ENCODE assay signal across 13 cellular contexts in the genomic region with DNA sequence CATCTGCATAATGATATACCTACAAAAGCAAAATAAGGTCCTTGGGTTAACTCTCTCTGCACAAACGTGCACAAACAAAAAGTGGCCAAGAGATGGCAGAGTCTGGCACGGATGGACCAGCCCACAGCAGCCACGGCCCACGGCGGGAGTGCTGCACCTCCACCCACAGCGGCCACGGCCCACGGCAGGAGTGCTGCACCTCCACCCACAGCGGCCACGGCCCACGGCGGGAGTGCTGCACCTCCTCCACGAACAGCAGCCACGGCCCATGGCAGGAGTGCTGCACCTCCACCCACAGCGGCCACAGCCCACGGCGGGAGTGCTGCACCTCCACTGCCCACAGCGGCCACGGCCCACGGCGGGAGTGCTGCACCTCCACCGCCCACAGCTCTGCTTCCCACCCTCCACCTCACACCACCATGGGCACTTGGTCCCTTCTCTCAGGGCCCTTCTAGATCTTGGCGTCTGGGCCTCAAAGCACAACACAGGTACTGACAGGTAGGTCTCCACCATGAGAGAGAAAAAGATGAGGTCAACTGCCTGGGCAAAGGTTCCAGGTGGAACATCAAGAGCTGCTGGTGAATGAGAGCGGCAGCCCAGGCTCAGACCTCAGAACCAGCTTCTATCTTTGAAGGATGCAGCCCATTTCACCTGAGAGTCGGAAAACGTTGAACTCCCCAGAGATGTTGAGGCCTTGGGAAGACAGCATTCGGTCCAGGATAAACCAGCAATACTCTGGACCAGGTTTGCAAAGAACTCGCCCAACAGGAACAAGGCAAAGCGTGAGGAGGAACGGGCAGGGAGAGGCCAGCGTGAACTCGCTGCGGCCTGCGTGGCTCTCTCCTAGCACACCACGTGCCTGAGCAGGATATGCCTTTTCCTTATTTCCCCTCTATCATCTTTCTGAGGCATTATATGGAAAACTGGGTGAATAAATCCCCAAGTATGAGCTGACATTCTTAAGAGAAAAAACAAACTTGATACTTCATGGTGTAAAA.
DNase-seq lines count a peak whose midpoint lies in the region; ATAC-seq and TF ChIP-seq lines count a peak whose summit lies in the region.
"Had no signal": no experiment of that assay in that cellular context is flagged by ENCODE, and none has a peak within 500 bp of the region (broad histone marks: within the 10 kb centered on the region; RNA-seq: fewer than 3 reads in every experiment).

No MANE protein-coding gene starts in this region.

- peaks cover 38% of the 10 kb centered on the region for H3K4me1 Mint-ChIP-seq in mesothelial cell of epicardium
- peaks cover 73% of the 10 kb centered on the region for H3K4me1 Mint-ChIP-seq in stimulated activated memory B cell treated with anti-CD40 and anti-IgM and Interleukin-4, amounts not matched to agents 10 μg/mL and 1 μg/mL and 100 μg/mL, for 72 hours

- H3K4me3 ChIP-seq in BLaER1 treated with 17β-estradiol and CSF1 and Interleukin-3, amounts not matched to agents 10 nM and 100 nM: no peak overlapping the region
- H3K4me3 ChIP-seq in HEK293 (ENCODE audit: low read depth, low read length) (no peak overlapping the region), body of pancreas (no peak overlapping the region)
- H3K4me3 ChIP-seq: coronary artery had no signal

- H3K27me3 ChIP-seq in BLaER1 treated with 17β-estradiol and CSF1 and Interleukin-3, amounts not matched to agents 10 nM and 100 nM: no peaks in the 10 kb centered on the region
- no peaks in the 10 kb centered on the region for H3K27me3 ChIP-seq in body of pancreas

- DNase-seq in caudate nucleus (lab: John Stamatoyannopoulos, UW) (peak in 5 of 61 donors; percentile 27 to 75 (median 64)), mesothelial cell of epicardium (ENCODE audit: low spot score in 2 of 2, unreplicated experiment in 2 of 2) (no peak), cerebellum (ENCODE audit: low spot score) (no peak), body of pancreas (no peak), RKO (ENCODE audit: low spot score) (no peak)
- DNase-seq: NCI-H226, occipital lobe, RPMI8226 had no signal

- TF ChIP-seq CTCF in HEK293 (tag by site-specific recombination; IDR thresholded peaks at IDR 0.05) (no peak), mesothelial cell of epicardium (IDR thresholded peaks at IDR 0.05; ENCODE audit: unreplicated experiment) (no peak), body of pancreas (IDR thresholded peaks at IDR 0.05) (no peak)

- POLR2A ChIA-PET in HEK293 (lab: Yijun Ruan, JAX): no interaction called here

- H3K36me3 ChIP-seq in BLaER1 treated with 17β-estradiol and CSF1 and Interleukin-3, amounts not matched to agents 10 nM and 100 nM: peaks cover 8 to 47% (median 27%) of the 10 kb centered on the region in 11 experiments; a peak in 18 of 22 replicates
- H3K36me3 ChIP-seq in HEK293 (ENCODE audit: control insufficient read depth in 2 of 2, insufficient read depth in 1 of 2, low read length in 2 of 2): no peaks in the 10 kb centered on the region
- no peaks in the 10 kb centered on the region for H3K36me3 ChIP-seq in body of pancreas (replicated peaks in 1 of 2; ENCODE audit: insufficient read depth in 1 of 2, low read depth in 2 of 2)

- H3K9ac ChIP-seq in BLaER1 treated with 17β-estradiol and CSF1 and Interleukin-3, amounts not matched to agents 10 nM and 100 nM: peak overlapping the region in 3 of 11 experiments; percentile 6 to 62 (median 23); a peak in 2 of 22 replicates

- peak overlapping the region in 2 of 11 experiments; percentile 16 to 55; a peak in 1 of 22 replicates for H3K27ac ChIP-seq in BLaER1 treated with 17β-estradiol and CSF1 and Interleukin-3, amounts not matched to agents 10 nM and 100 nM
- no peak overlapping the region for H3K27ac ChIP-seq in HEK293 (ENCODE audit: extremely low read depth, low read depth, low read length)
- peak overlapping the region; percentile 80 for H3K27ac ChIP-seq in caudate nucleus (ENCODE audit: low read depth, low read length)
- no peak overlapping the region for H3K27ac ChIP-seq in body of pancreas
- H3K27ac ChIP-seq: coronary artery had no signal

- H4K20me1 ChIP-seq in BLaER1 treated with 17β-estradiol and CSF1 and Interleukin-3, amounts not matched to agents 10 nM and 100 nM: peaks cover 100% of the 10 kb centered on the region in 11 experiments

- no peak for TF ChIP-seq POLR2A in body of pancreas (IDR thresholded peaks at IDR 0.05)

- H3K36me3 Mint-ChIP-seq in mesothelial cell of epicardium: no peaks in the 10 kb centered on the region
- peaks cover 20% of the 10 kb centered on the region for H3K36me3 Mint-ChIP-seq in stimulated activated memory B cell treated with anti-CD40 and anti-IgM and Interleukin-4, amounts not matched to agents 10 μg/mL and 1 μg/mL and 100 μg/mL, for 72 hours

- 77 to 97% methylated on average over 18 to 35 of the region's 35 CpGs for WGBS in body of pancreas, 2 donors

- H3K9me3 Mint-ChIP-seq in mesothelial cell of epicardium: no peaks in the 10 kb centered on the region
- H3K9me3 Mint-ChIP-seq in stimulated activated memory B cell treated with anti-CD40 and anti-IgM and Interleukin-4, amounts not matched to agents 10 μg/mL and 1 μg/mL and 100 μg/mL, for 72 hours: no peaks in the 10 kb centered on the region

- no peak overlapping the region for H3K4me3 Mint-ChIP-seq in mesothelial cell of epicardium
- no peak overlapping the region for H3K4me3 Mint-ChIP-seq in stimulated activated memory B cell treated with anti-CD40 and anti-IgM and Interleukin-4, amounts not matched to agents 10 μg/mL and 1 μg/mL and 100 μg/mL, for 72 hours

- peaks cover 81 to 92% (median 88%) of the 10 kb centered on the region in 10 experiments for H3K4me1 ChIP-seq in BLaER1 treated with 17β-estradiol and CSF1 and Interleukin-3, amounts not matched to agents 10 nM and 100 nM
- H3K4me1 ChIP-seq in HEK293 (ENCODE audit: control insufficient read depth, insufficient read depth, low read length): peaks cover 22% of the 10 kb centered on the region
- peaks cover 44% of the 10 kb centered on the region for H3K4me1 ChIP-seq in body of pancreas

- intact Hi-C loops in body of pancreas (cut with DNase I): no loop called here

- no peaks in the 10 kb centered on the region for H3K9me3 ChIP-seq in BLaER1 treated with 17β-estradiol and CSF1 and Interleukin-3, amounts not matched to agents 10 nM and 100 nM (replicated peaks in 1 of 11)
- no peaks in the 10 kb centered on the region for H3K9me3 ChIP-seq in HEK293 (ENCODE audit: control insufficient read depth, insufficient read depth, low read depth, low read length)
- no peaks in the 10 kb centered on the region for H3K9me3 ChIP-seq in body of pancreas

- H3K4me2 ChIP-seq in BLaER1 treated with 17β-estradiol and CSF1 and Interleukin-3, amounts not matched to agents 10 nM and 100 nM: peak overlapping the region in 10 of 11 experiments; percentile 9 to 98 (median 86); a peak in 17 of 22 replicates

- H3K27ac Mint-ChIP-seq in mesothelial cell of epicardium: peak overlapping the region; percentile 39
- H3K27ac Mint-ChIP-seq in stimulated activated memory B cell treated with anti-CD40 and anti-IgM and Interleukin-4, amounts not matched to agents 10 μg/mL and 1 μg/mL and 100 μg/mL, for 72 hours: no peak overlapping the region

- ATAC-seq in stimulated activated memory B cell treated with anti-CD40 and anti-IgM and Interleukin-4, amounts not matched to agents 10 μg/mL and 1 μg/mL and 100 μg/mL, for 72 hours: no peak
- ATAC-seq in body of pancreas: no peak
- ATAC-seq: left lobe of liver had no signal

- CTCF ChIA-PET in HEK293 (lab: Yijun Ruan, JAX): no interaction called here

- no peaks in the 10 kb centered on the region for H3K27me3 Mint-ChIP-seq in mesothelial cell of epicardium (ENCODE audit: low read depth)
- H3K27me3 Mint-ChIP-seq in stimulated activated memory B cell treated with anti-CD40 and anti-IgM and Interleukin-4, amounts not matched to agents 10 μg/mL and 1 μg/mL and 100 μg/mL, for 72 hours: no peaks in the 10 kb centered on the region

TF ChIP-seq in HEK293, 187 proteins besides CTCF, POLR2A, EP300 and RAD21:
- TF ChIP-seq ZNF302 (tag by site-specific recombination; IDR thresholded peaks at IDR 0.05; ENCODE audit: low read depth): no peak
- TF ChIP-seq, protein P1, sequence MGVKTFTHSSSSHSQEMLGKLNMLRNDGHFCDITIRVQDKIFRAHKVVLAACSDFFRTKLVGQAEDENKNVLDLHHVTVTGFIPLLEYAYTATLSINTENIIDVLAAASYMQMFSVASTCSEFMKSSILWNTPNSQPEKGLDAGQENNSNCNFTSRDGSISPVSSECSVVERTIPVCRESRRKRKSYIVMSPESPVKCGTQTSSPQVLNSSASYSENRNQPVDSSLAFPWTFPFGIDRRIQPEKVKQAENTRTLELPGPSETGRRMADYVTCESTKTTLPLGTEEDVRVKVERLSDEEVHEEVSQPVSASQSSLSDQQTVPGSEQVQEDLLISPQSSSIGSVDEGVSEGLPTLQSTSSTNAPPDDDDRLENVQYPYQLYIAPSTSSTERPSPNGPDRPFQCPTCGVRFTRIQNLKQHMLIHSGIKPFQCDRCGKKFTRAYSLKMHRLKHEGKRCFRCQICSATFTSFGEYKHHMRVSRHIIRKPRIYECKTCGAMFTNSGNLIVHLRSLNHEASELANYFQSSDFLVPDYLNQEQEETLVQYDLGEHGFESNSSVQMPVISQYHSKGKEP (tag by site-specific recombination; IDR thresholded peaks at IDR 0.05): peak; percentile 51
